In genomic region chr3:59522550-59522949, GRCh38 we compare ENCODE assay signal across 1 cellular context.
TF ChIP-seq lines count a peak whose summit lies in the region.

No MANE protein-coding gene starts in this region.

TF ChIP-seq in IMR-90, 13 proteins besides CTCF, POLR2A, EP300 and RAD21 (continued from another document):
- TF ChIP-seq MAZ (IDR thresholded peaks at IDR 0.05; ENCODE audit: borderline replicate concordance, low read depth, low read length) (no peak), RFX5 (IDR thresholded peaks at IDR 0.05; ENCODE audit: low read depth, low read length) (no peak)
- TF ChIP-seq, protein P1, sequence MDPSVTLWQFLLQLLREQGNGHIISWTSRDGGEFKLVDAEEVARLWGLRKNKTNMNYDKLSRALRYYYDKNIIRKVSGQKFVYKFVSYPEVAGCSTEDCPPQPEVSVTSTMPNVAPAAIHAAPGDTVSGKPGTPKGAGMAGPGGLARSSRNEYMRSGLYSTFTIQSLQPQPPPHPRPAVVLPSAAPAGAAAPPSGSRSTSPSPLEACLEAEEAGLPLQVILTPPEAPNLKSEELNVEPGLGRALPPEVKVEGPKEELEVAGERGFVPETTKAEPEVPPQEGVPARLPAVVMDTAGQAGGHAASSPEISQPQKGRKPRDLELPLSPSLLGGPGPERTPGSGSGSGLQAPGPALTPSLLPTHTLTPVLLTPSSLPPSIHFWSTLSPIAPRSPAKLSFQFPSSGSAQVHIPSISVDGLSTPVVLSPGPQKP (IDR thresholded peaks at IDR 0.05; ENCODE audit: borderline replicate concordance, low read depth, low read length) = no peak
